20 cellular contexts compared by ENCODE assay signal in genomic region chr2:116810645-116811044, GRCh38.
"Had no signal": no experiment of that assay in that cellular context is flagged by ENCODE, and none has a peak within 500 bp of the region (broad histone marks: within the 10 kb centered on the region; RNA-seq: fewer than 3 reads in every experiment).

No MANE protein-coding gene starts in this region.

- DNase-seq: activated CD4-positive, CD25-positive, alpha-beta regulatory T cell treated with anti-CD3 and anti-CD28 coated beads, Interleukin-2, amount 50 U/mL, for 72 hours; activated effector memory CD4-positive, alpha-beta T cell treated with anti-CD3 and anti-CD28 coated beads, Interleukin-2, amount 50 U/mL, for 16 hours; activated T-cell treated with anti-CD3 and anti-CD28 coated beads, Interleukin-2, amount 50 U/mL, for 72 hours; adrenal gland; caudate nucleus; erythroblast; heart right ventricle; immature natural killer cell; kidney glomerular epithelial cell; left ventricle myocardium superior; natural killer cell; stimulated activated CD4-positive, alpha-beta T cell treated with anti-CD3 and anti-CD28 coated beads, Interleukin-1b, Interleukin-23, amount 100 ng/mL, for 48 hours; stimulated activated CD8-positive, alpha-beta memory T cell treated with anti-CD3 and anti-CD28 coated beads, Interleukin-4, amount 100 ng/mL, for 48 hours; stimulated activated naive CD4-positive, alpha-beta T cell treated with Interleukin-2 at 50 U/mL for 16 hours; SW 1271; T-helper 2 cell; thyroid gland had no signal

- H3K36me3 ChIP-seq: adrenal gland, heart right ventricle, thyroid gland had no signal

- H3K4me3 ChIP-seq: adrenal gland, heart right ventricle, thyroid gland had no signal

- H3K27ac Mint-ChIP-seq: activated naive CD4-positive, alpha-beta T cell treated with anti-CD3 and anti-CD28 coated beads, Interleukin-2, amount 50 U/mL, for 72 hours; activated T-cell treated with anti-CD3 and anti-CD28 coated beads, Interleukin-2, amount 50 U/mL, for 72 hours; immature natural killer cell; memory B cell; natural killer cell had no signal

- H3K27ac ChIP-seq: adrenal gland, heart right ventricle, thyroid gland, VCaP had no signal

- H3K27me3 ChIP-seq: adrenal gland, heart right ventricle, thyroid gland had no signal

- ATAC-seq: activated naive CD4-positive, alpha-beta T cell treated with anti-CD3 and anti-CD28 coated beads, Interleukin-2, amount 50 U/mL, for 72 hours; activated T-cell treated with anti-CD3 and anti-CD28 coated beads, Interleukin-2, amount 50 U/mL, for 72 hours; heart right ventricle; left ventricle myocardium superior; natural killer cell had no signal

- H3K36me3 Mint-ChIP-seq: activated naive CD4-positive, alpha-beta T cell treated with anti-CD3 and anti-CD28 coated beads, Interleukin-2, amount 50 U/mL, for 72 hours; immature natural killer cell; memory B cell; natural killer cell had no signal

- H3K4me3 Mint-ChIP-seq: activated T-cell treated with anti-CD3 and anti-CD28 coated beads, Interleukin-2, amount 50 U/mL, for 72 hours; immature natural killer cell; memory B cell; natural killer cell had no signal

- H3K9me3 ChIP-seq: adrenal gland, thyroid gland had no signal

- H3K4me1 Mint-ChIP-seq: immature natural killer cell, memory B cell, natural killer cell had no signal

- H3K4me1 ChIP-seq: adrenal gland, heart right ventricle, thyroid gland had no signal

- H3K27me3 Mint-ChIP-seq: memory B cell had no signal
